In the genomic region with DNA sequence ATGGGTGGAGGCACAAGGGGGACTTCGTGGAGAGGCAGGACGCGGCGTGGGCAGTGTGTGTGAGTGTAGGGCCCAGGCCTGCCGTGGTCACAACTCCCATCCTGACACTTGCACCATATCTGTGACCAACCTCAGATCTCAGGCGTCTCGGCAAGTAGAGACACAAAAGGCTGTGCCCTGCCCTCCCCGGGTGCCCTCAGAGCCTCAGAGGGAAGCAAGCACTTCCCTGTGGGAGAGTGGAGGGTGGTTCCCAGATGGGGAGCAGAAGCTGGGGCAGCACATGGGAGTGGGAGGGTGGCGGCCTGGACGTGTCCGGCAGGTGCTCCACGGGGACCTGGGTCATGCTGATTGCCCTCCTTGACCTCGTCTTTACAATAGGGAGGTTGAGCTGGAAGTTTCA, we compare ENCODE assay signal across 8 cellular contexts. TPM values are rescaled to one million over a fixed set of nuclear protein-coding genes. Genes with fewer than 3 reads are reported as not detected.
"Had no signal": no experiment of that assay in that cellular context is flagged by ENCODE, and none has a peak within 500 bp of the region (broad histone marks: within the 10 kb centered on the region; RNA-seq: fewer than 3 reads in every experiment).

No MANE protein-coding gene starts in this region.

- H3K4me3 Mint-ChIP-seq: HFFc6 had no signal

- H3K27ac ChIP-seq: GM23248, HL-60 had no signal

- DNase-seq: GM23248, GOT3, HFFc6, IMR-90 had no signal

- H3K27ac Mint-ChIP-seq: HFFc6 had no signal

- H3K4me1 ChIP-seq: HAP-1 had no signal

- H3K36me3 ChIP-seq: HAP-1 had no signal

- H3K4me3 ChIP-seq: GM23248, HAP-1, K562 had no signal

- H3K9me3 ChIP-seq: HAP-1 had no signal

- ATAC-seq: HCT116 had no signal

- H2AFZ ChIP-seq: GM23248 had no signal

- H3K9ac ChIP-seq: GM23248 had no signal

RNA-seq across cellular contexts. Expression of a gene that starts 20.4 kb away (rescaled TPM):
- total RNA-seq: GM23248, HFFc6, IMR-90 had no signal
- polyA plus RNA-seq: GM23248, IMR-90 had no signal

RNA-seq across cellular contexts. Expression of a gene that starts 59.9 kb away (rescaled TPM):
- total RNA-seq: GM23248, HFFc6 had no signal
